Comparison of ENCODE assay signal across 9 cellular contexts in genomic region chr6:149129401-149130077, GRCh38.
DNase-seq lines count a peak whose midpoint lies in the region; ATAC-seq and TF ChIP-seq lines count a peak whose summit lies in the region.
"Had no signal": no experiment of that assay in that cellular context is flagged by ENCODE, and none has a peak within 500 bp of the region (broad histone marks: within the 10 kb centered on the region; RNA-seq: fewer than 3 reads in every experiment).

No MANE protein-coding gene starts in this region.

- H3K9me3 ChIP-seq in MG63 (no peaks in the 10 kb centered on the region; the same call in 1 of the 2 replicates), gastrocnemius medialis (no peaks in the 10 kb centered on the region)

- TF ChIP-seq CTCF in astrocyte of the spinal cord (IDR thresholded peaks at IDR 0.05; ENCODE audit: low read depth, low read length) = no peak
- TF ChIP-seq CTCF in gastrocnemius medialis (IDR thresholded peaks at IDR 0.05 in 4 of 5, conservative IDR thresholded peaks at IDR 0.05 in 1 of 5) = no peak

- ATAC-seq in gastrocnemius medialis (peak; percentile 58 to 83), GM19035 (IDR thresholded peaks at IDR 0.05; ENCODE audit: unreplicated experiment) (no peak), GM21367 (IDR thresholded peaks at IDR 0.05; ENCODE audit: unreplicated experiment) (no peak)

- TF ChIP-seq POLR2A in gastrocnemius medialis (IDR thresholded peaks at IDR 0.05) = no peak

- no peaks in the 10 kb centered on the region for H3K4me1 ChIP-seq in gastrocnemius medialis

- no peak overlapping the region for H3K27ac ChIP-seq in gastrocnemius medialis
- H3K27ac ChIP-seq: 22Rv1 had no signal

- DNase-seq in NCI-H2171 treated with DMSO at 0.1 percent for 48 hours (lab: John Stamatoyannopoulos, UW) (peak; percentile 16), NCI-H2171 (lab: John Stamatoyannopoulos, UW) (no peak), MG63 (peak; percentile 71), astrocyte of the spinal cord (ENCODE audit: low read depth, low spot score) (peak; percentile 15), gastrocnemius medialis (peak in 1 of 2 donors; percentile 38), NCI-H69 (lab: John Stamatoyannopoulos, UW) (no peak)

- in situ Hi-C loops in astrocyte of the spinal cord (cut with HindIII; ENCODE audit: low sequenced_read_pairs) = no loop called here
- in situ Hi-C loops in gastrocnemius medialis (cut with MboI; ENCODE audit: low sequenced_read_pairs in 4 of 4) = no loop called here

- intact Hi-C loops in gastrocnemius medialis (cut with DNase I; ENCODE audit: low total_unique reads) = loop anchor here (1.0 kb wide), 1 partner anchor 41 kb away; no protein-coding TSS in a partner anchor

- no peaks in the 10 kb centered on the region for H3K36me3 ChIP-seq in MG63
- no peaks in the 10 kb centered on the region for H3K36me3 ChIP-seq in gastrocnemius medialis

- no peaks in the 10 kb centered on the region; the same call in 1 of the 2 replicates for H3K27me3 ChIP-seq in MG63
- H3K27me3 ChIP-seq in gastrocnemius medialis = no peaks in the 10 kb centered on the region

- H3K4me3 ChIP-seq in MG63 (no peak overlapping the region), astrocyte of the spinal cord (ENCODE audit: low read depth, low read length) (no peak overlapping the region), gastrocnemius medialis (no peak overlapping the region)

Comparison
In these comparisons a context has a peak if more than half of its experiments do, and no peak if none do; other contexts are left out.
1. DNase-seq: peak in NCI-H2171 treated with DMSO at 0.1 percent for 48 hours (single experiment), MG63 (single experiment) and astrocyte of the spinal cord (single experiment); none in NCI-H2171 (single experiment) and NCI-H69 (single experiment).
2. ATAC-seq: peak in gastrocnemius medialis (2 of 2); none in GM19035 (single experiment) and GM21367 (single experiment).